11 cellular contexts compared by ENCODE assay signal in genomic region chr6:27143474-27144026, GRCh38.
A peak's percentile ranks its signal among the peaks of the same experiment; 100 is the strongest.
DNase-seq lines count a peak whose midpoint lies in the region; ATAC-seq and TF ChIP-seq lines count a peak whose summit lies in the region.
"Had no signal": no experiment of that assay in that cellular context is flagged by ENCODE, and none has a peak within 500 bp of the region (broad histone marks: within the 10 kb centered on the region; RNA-seq: fewer than 3 reads in every experiment).

No MANE protein-coding gene starts in this region.

- H3K79me1 ChIP-seq in IMR-90 (ENCODE audit: low read depth in 1 of 2, low read length in 2 of 2): peaks cover 0 to 15% of the 10 kb centered on the region in 2 experiments; a peak in 2 of 4 replicates

- TF ChIP-seq CTCF in IMR-90 (conservative IDR thresholded peaks at IDR 0.05; ENCODE audit: low read depth, low read length): no peak
- TF ChIP-seq CTCF in nephron progenitor cell (IDR thresholded peaks at IDR 0.05): no peak

- CTCF ChIA-PET in IMR-90 (lab: Yijun Ruan, JAX): interaction anchor here (0.7 kb wide), 1 partner anchor 16 kb away, joined by 6 read pairs; no protein-coding TSS in a partner anchor
- CTCF ChIA-PET in activated CD4-positive, alpha-beta memory T cell treated with anti-CD3 and anti-CD28 coated beads, Interleukin-2, amount 10 ng/mL, durations not matched to agents 7 days and 5 days (lab: Charles Lee): interaction anchor here (0.6 to 6.2 kb wide), 5 partner anchors 11 to 679 kb away, joined by 3 to 66 read pairs (median 5); a partner anchor contains a TSS

- H3K9ac ChIP-seq in IMR-90 (ENCODE audit: low read depth, low read length): no peak overlapping the region

- no peak overlapping the region for H2AFZ ChIP-seq in IMR-90 (replicated peaks; ENCODE audit: low read length, poor library complexity)

- no peaks in the 10 kb centered on the region for H3K27me3 ChIP-seq in IMR-90 (ENCODE audit: control insufficient read depth, insufficient read depth, low read length)

- no peaks in the 10 kb centered on the region for H3K4me1 ChIP-seq in IMR-90 (ENCODE audit: control insufficient read depth, insufficient read depth, low read length)

- peaks cover 28% of the 10 kb centered on the region for H3K4me1 Mint-ChIP-seq in T-helper 2 cell treated with Interferon-gamma antibody and Interleukin-4, amounts not matched to agents 5 μg/mL and 100 μg/mL, for 36 hours (ENCODE audit: low read depth)
- peaks cover 43% of the 10 kb centered on the region for H3K4me1 Mint-ChIP-seq in activated CD4-positive, alpha-beta memory T cell treated with anti-CD3 and anti-CD28 coated beads, Interleukin-2, amount 10 ng/mL, durations not matched to agents 7 days and 5 days
- H3K4me1 Mint-ChIP-seq in nephron progenitor cell: peaks cover 30% of the 10 kb centered on the region

- H3K27ac ChIP-seq in IMR-90 (ENCODE audit: insufficient read depth, low read length): no peak overlapping the region

- no peak overlapping the region for H3K4me3 ChIP-seq in IMR-90 (ENCODE audit: insufficient read depth, low read depth, low read length)

- no peak overlapping the region for H4K5ac ChIP-seq in IMR-90 (ENCODE audit: low read depth, low read length)

- BruUV-seq in IMR-90 (replicated peaks; lab: Mats Ljungman, UMichigan): no TSS peak

- in situ Hi-C loops in IMR-90 (cut with MboI; ENCODE audit: low sequenced_read_pairs): loop anchor here (25.0 kb wide), 2 partner anchors 856 to 956 kb away; a partner anchor contains a TSS

- no peak overlapping the region for H2BK5ac ChIP-seq in IMR-90 (ENCODE audit: low read depth, low read length, poor library complexity, severe bottlenecking)

- no CpG with 5 or more reads among the region's 2 CpGs for WGBS in IMR-90 (ENCODE audit: extremely low coverage in 2 of 2, insufficient read length in 1 of 2), 2 experiments

- dilution Hi-C loops in IMR-90 (cut with HindIII; ENCODE audit: low sequenced_read_pairs, unreplicated experiment): loop anchor here (25.0 kb wide), 1 partner anchor 744 kb away; a partner anchor contains a TSS

- H2BK20ac ChIP-seq in IMR-90 (ENCODE audit: low read depth, low read length): no peak overlapping the region

- H3K4me2 ChIP-seq in IMR-90 (ENCODE audit: low read depth, low read length): no peak overlapping the region

- H2BK15ac ChIP-seq in IMR-90 (ENCODE audit: low read depth, low read length): no peak overlapping the region

- intact Hi-C loops in IMR-90 (cut with micrococcal nuclease): no loop called here

- no peaks in the 10 kb centered on the region for H4K20me1 ChIP-seq in IMR-90 (ENCODE audit: insufficient read depth, low read length)

- no peak for DNase-seq in T-helper 2 cell treated with Interferon-gamma antibody and Interleukin-4, amounts not matched to agents 5 μg/mL and 100 μg/mL, for 36 hours (ENCODE audit: low spot score)
- DNase-seq in T-helper 2 cell (no peak), IMR-90 (no peak), nephron progenitor cell (no peak), nucleus accumbens (lab: John Stamatoyannopoulos, UW) (no peak)
- DNase-seq in activated CD4-positive, alpha-beta memory T cell treated with anti-CD3 and anti-CD28 coated beads, Interleukin-2, amount 10 ng/mL, durations not matched to agents 7 days and 5 days: no peak
- DNase-seq: NCI-H2029 treated with DMSO at 0.1 percent for 48 hours had no signal

- H2BK120ac ChIP-seq in IMR-90 (ENCODE audit: low read depth, low read length): no peak overlapping the region

- no peak overlapping the region for H4K8ac ChIP-seq in IMR-90 (ENCODE audit: low read depth in 2 of 2, low read length in 2 of 2)

- H3K27me3 Mint-ChIP-seq in T-helper 2 cell treated with Interferon-gamma antibody and Interleukin-4, amounts not matched to agents 5 μg/mL and 100 μg/mL, for 36 hours (ENCODE audit: low read depth): no peaks in the 10 kb centered on the region
- H3K27me3 Mint-ChIP-seq in activated CD4-positive, alpha-beta memory T cell treated with anti-CD3 and anti-CD28 coated beads, Interleukin-2, amount 10 ng/mL, durations not matched to agents 7 days and 5 days: no peaks in the 10 kb centered on the region
- H3K27me3 Mint-ChIP-seq in nephron progenitor cell (ENCODE audit: low read depth, poor library complexity): no peaks in the 10 kb centered on the region
- H3K27me3 Mint-ChIP-seq: central memory CD8-positive, alpha-beta T cell had no signal

- no peaks in the 10 kb centered on the region for H3K9me3 Mint-ChIP-seq in T-helper 2 cell treated with Interferon-gamma antibody and Interleukin-4, amounts not matched to agents 5 μg/mL and 100 μg/mL, for 36 hours
- no peaks in the 10 kb centered on the region for H3K9me3 Mint-ChIP-seq in activated CD4-positive, alpha-beta memory T cell treated with anti-CD3 and anti-CD28 coated beads, Interleukin-2, amount 10 ng/mL, durations not matched to agents 7 days and 5 days
- H3K9me3 Mint-ChIP-seq in nephron progenitor cell: no peaks in the 10 kb centered on the region
- H3K9me3 Mint-ChIP-seq: central memory CD8-positive, alpha-beta T cell had no signal

- TF ChIP-seq POLR2A in IMR-90 (IDR thresholded peaks at IDR 0.05; ENCODE audit: low read depth, low read length): no peak

- H3K23ac ChIP-seq in IMR-90 (ENCODE audit: low read depth, low read length): peak overlapping the region; percentile 40; the same call in 1 of the 2 replicates

- no peak overlapping the region for H3K18ac ChIP-seq in IMR-90 (ENCODE audit: low read depth, low read length)

- TF ChIP-seq RAD21 in IMR-90 (IDR thresholded peaks at IDR 0.05; ENCODE audit: low read length): no peak

- no peak overlapping the region for H3K4ac ChIP-seq in IMR-90 (ENCODE audit: low read depth, low read length)

- H3K36me3 Mint-ChIP-seq in T-helper 2 cell treated with Interferon-gamma antibody and Interleukin-4, amounts not matched to agents 5 μg/mL and 100 μg/mL, for 36 hours (ENCODE audit: low read depth): peaks cover 25% of the 10 kb centered on the region
- peaks cover 30% of the 10 kb centered on the region for H3K36me3 Mint-ChIP-seq in activated CD4-positive, alpha-beta memory T cell treated with anti-CD3 and anti-CD28 coated beads, Interleukin-2, amount 10 ng/mL, durations not matched to agents 7 days and 5 days (ENCODE audit: low read depth)
- H3K36me3 Mint-ChIP-seq in nephron progenitor cell (ENCODE audit: low read depth): no peaks in the 10 kb centered on the region

- no peaks in the 10 kb centered on the region for H3K9me1 ChIP-seq in IMR-90 (ENCODE audit: insufficient read depth, low read length)

- H4K91ac ChIP-seq in IMR-90 (ENCODE audit: insufficient read depth, low read depth, low read length): no peak overlapping the region

- H3K9me3 ChIP-seq in IMR-90 (ENCODE audit: control insufficient read depth, insufficient read depth, low read length): no peaks in the 10 kb centered on the region

- ATAC-seq in IMR-90 (ENCODE audit: low read depth): no peak
- no peak for ATAC-seq in GM18867 (IDR thresholded peaks at IDR 0.05; ENCODE audit: unreplicated experiment)
- no peak for ATAC-seq in GM21390 (IDR thresholded peaks at IDR 0.05; ENCODE audit: unreplicated experiment)
- ATAC-seq: sciatic nerve had no signal

- no peak overlapping the region for H2AK5ac ChIP-seq in IMR-90 (ENCODE audit: low read depth, low read length)

- H2AK9ac ChIP-seq in IMR-90 (replicated peaks; ENCODE audit: low read depth, low read length, poor library complexity): no peak overlapping the region

- peak overlapping the region; percentile 60 for H3K4me3 Mint-ChIP-seq in T-helper 2 cell treated with Interferon-gamma antibody and Interleukin-4, amounts not matched to agents 5 μg/mL and 100 μg/mL, for 36 hours
- peak overlapping the region; percentile 57 for H3K4me3 Mint-ChIP-seq in activated CD4-positive, alpha-beta memory T cell treated with anti-CD3 and anti-CD28 coated beads, Interleukin-2, amount 10 ng/mL, durations not matched to agents 7 days and 5 days
- no peak overlapping the region for H3K4me3 Mint-ChIP-seq in nephron progenitor cell
- H3K4me3 Mint-ChIP-seq: central memory CD8-positive, alpha-beta T cell had no signal

- no peak overlapping the region for H3K14ac ChIP-seq in IMR-90 (replicated peaks; ENCODE audit: low read depth, low read length)

- no peaks in the 10 kb centered on the region for H3K36me3 ChIP-seq in IMR-90 (ENCODE audit: control insufficient read depth, insufficient read depth, low read length)

- H3K56ac ChIP-seq in IMR-90 (ENCODE audit: extremely low read depth, insufficient read depth, low read length): no peak overlapping the region

- POLR2A ChIA-PET in IMR-90 (lab: Charles Lee; ENCODE audit: unreplicated experiment): interaction anchor here (0.5 to 0.9 kb wide), 2 partner anchors 666 to 909 kb away, joined by 3 read pairs; a partner anchor contains a TSS
- POLR2A ChIA-PET in activated CD4-positive, alpha-beta memory T cell treated with anti-CD3 and anti-CD28 coated beads, Interleukin-2, amount 10 ng/mL, durations not matched to agents 7 days and 5 days (lab: Charles Lee): interaction anchor here (0.8 to 15.8 kb wide), 17 partner anchors 12 to 1020 kb away, joined by 3 to 971 read pairs (median 65); a partner anchor contains a TSS

- peak overlapping the region; percentile 74 for H3K27ac Mint-ChIP-seq in T-helper 2 cell treated with Interferon-gamma antibody and Interleukin-4, amounts not matched to agents 5 μg/mL and 100 μg/mL, for 36 hours
- H3K27ac Mint-ChIP-seq in activated CD4-positive, alpha-beta memory T cell treated with anti-CD3 and anti-CD28 coated beads, Interleukin-2, amount 10 ng/mL, durations not matched to agents 7 days and 5 days: peak overlapping the region; percentile 80
- peak overlapping the region; percentile 51 for H3K27ac Mint-ChIP-seq in nephron progenitor cell

TF ChIP-seq in IMR-90, 13 proteins besides CTCF, POLR2A, EP300 and RAD21:
- TF ChIP-seq MXI1 (IDR thresholded peaks at IDR 0.05; ENCODE audit: borderline replicate concordance, low read depth, low read length) (no peak), FOS (IDR thresholded peaks at IDR 0.05; ENCODE audit: low read depth, low read length) (no peak)
